ENCODE assay signal across 28 cellular contexts in the genomic region with DNA sequence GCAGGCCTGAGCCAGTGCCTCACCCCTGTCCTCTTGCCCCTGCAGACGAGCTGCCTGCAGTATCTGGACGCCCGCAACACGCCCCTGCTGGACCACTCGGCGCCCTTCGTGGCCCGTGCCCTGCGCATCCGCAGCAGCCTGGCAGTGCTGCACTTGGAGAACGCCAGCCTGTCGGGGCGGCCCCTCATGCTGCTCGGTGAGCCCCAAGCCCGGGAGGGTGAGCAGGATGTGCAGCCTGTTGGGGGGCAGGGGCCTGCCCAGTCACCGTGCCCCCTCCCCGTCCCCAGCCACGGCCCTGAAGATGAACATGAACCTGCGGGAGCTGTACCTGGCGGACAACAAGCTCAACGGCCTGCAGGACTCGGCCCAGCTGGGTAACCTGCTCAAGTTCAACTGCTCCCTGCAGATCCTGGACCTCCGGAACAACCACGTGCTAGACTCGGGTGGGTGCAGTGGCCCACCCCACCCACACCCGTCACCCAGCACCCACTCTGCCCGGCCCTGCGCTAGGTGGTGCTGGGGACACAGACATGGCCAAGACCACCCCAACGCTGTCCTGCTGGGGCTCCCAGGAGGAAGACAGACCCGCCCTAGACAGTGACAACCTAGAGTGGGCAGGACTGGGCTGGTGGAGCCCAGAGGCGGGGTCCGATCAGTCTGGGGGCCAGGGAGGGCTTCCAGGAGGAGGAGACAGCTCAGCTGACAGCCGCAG. TPM values are rescaled to one million over a fixed set of nuclear protein-coding genes. Genes with fewer than 3 reads are reported as not detected.
DNase-seq lines count a peak whose midpoint lies in the region; ATAC-seq, FAIRE-seq and TF ChIP-seq lines count a peak whose summit lies in the region.
"Had no signal": no experiment of that assay in that cellular context is flagged by ENCODE, and none has a peak within 500 bp of the region (broad histone marks: within the 10 kb centered on the region; RNA-seq: fewer than 3 reads in every experiment).

No MANE protein-coding gene starts in this region.

- peak overlapping the region; percentile 61 for H3K9ac ChIP-seq in BLaER1
- H3K9ac ChIP-seq in kidney (ENCODE audit: low read length in 2 of 2): no peak overlapping the region

- in situ Hi-C loops in GM13977 (cut with MboI; ENCODE audit: low pct_unique_long_range_greater_than_20kb, low sequenced_read_pairs, unreplicated experiment): no loop called here

- no peaks in the 10 kb centered on the region for H3K9me3 Mint-ChIP-seq in brain
- H3K9me3 Mint-ChIP-seq: CD4-positive, alpha-beta memory T cell had no signal

- H3K4me1 ChIP-seq in BLaER1 (peaks cover 38% of the 10 kb centered on the region), kidney (ENCODE audit: control insufficient read depth in 1 of 2, insufficient read depth in 1 of 2, low read depth in 1 of 2, low read length in 2 of 2) (no peaks in the 10 kb centered on the region)
- H3K4me1 ChIP-seq: A549, Caco-2, SJSA1 had no signal

- H3K36me3 Mint-ChIP-seq in brain: peaks cover 15% of the 10 kb centered on the region

- TF ChIP-seq CTCF in GM13977 (IDR thresholded peaks at IDR 0.05; ENCODE audit: extremely low read depth, insufficient read depth, missing control alignments) (no peak), brain (conservative IDR thresholded peaks at IDR 0.05) (no peak), kidney (IDR thresholded peaks at IDR 0.05; ENCODE audit: borderline replicate concordance, extremely low read depth, insufficient read depth) (no peak)

- DNase-seq in GM13977 (ENCODE audit: low spot score): peak; percentile 21
- DNase-seq in kidney: peak; percentile 65
- DNase-seq in NCI-H1417 (lab: John Stamatoyannopoulos, UW): no peak
- no peak for DNase-seq in head of caudate nucleus
- DNase-seq in NCI-H2171 (lab: John Stamatoyannopoulos, UW): no peak
- DNase-seq: AML-193, C1 segment of cervical spinal cord, Caco-2, DMS79, EL, GDM1, MG63, NCI-H1105 treated with DMSO at 0.1 percent for 48 hours, NCI-H2029, NCI-H2227 treated with DMSO at 0.1 percent for 48 hours, NCI-H526 treated with DMSO at 0.1 percent for 48 hours, PC-9, Right ventricle myocardium superior had no signal

- H3K27me3 Mint-ChIP-seq in brain: no peaks in the 10 kb centered on the region
- H3K27me3 Mint-ChIP-seq: CD4-positive, alpha-beta memory T cell had no signal

- H3K9me3 ChIP-seq in BLaER1 (no peaks in the 10 kb centered on the region), kidney (ENCODE audit: control insufficient read depth in 1 of 2, low read length in 2 of 2) (no peaks in the 10 kb centered on the region)
- H3K9me3 ChIP-seq: A549, Caco-2, MG63, SJSA1 had no signal

- no peaks in the 10 kb centered on the region for H3K27me3 ChIP-seq in BLaER1
- H3K27me3 ChIP-seq: MG63, SJSA1 had no signal

- H4K20me1 ChIP-seq in BLaER1: peaks cover 44% of the 10 kb centered on the region; the same call in 1 of the 2 replicates

- H3K36me3 ChIP-seq in BLaER1 (peaks cover 76% of the 10 kb centered on the region), kidney (ENCODE audit: control insufficient read depth in 1 of 2, insufficient read depth in 2 of 2, low read length in 2 of 2) (peaks cover 2 to 6% of the 10 kb centered on the region in 2 donors)

- ATAC-seq in GM21381 (IDR thresholded peaks at IDR 0.05; ENCODE audit: unreplicated experiment): no peak
- ATAC-seq: GM12878, K562 had no signal

- peak overlapping the region in 3 of 5 experiments; percentile 31 to 88 (median 34) for H3K27ac Mint-ChIP-seq in brain

- no peak overlapping the region for H3K4me2 ChIP-seq in BLaER1
- H3K4me2 ChIP-seq: A549, PC-9 had no signal

- no peak overlapping the region for H3K4me3 ChIP-seq in BLaER1
- no peak overlapping the region for H3K4me3 ChIP-seq in kidney (ENCODE audit: low read length in 2 of 2)
- H3K4me3 ChIP-seq: A549, GM12878, K562, MG63, PC-9, SJSA1 had no signal

- no peak overlapping the region for H3K4me3 Mint-ChIP-seq in brain
- H3K4me3 Mint-ChIP-seq: CD4-positive, alpha-beta memory T cell had no signal

- no peak for FAIRE-seq in kidney (lab: Jason Lieb, UNC)
- FAIRE-seq: A549, GM12878, H54, HTR-8/SVneo, K562 had no signal

- intact Hi-C loops in kidney (cut with DNase I) (no loop called here), head of caudate nucleus (cut with DNase I) (no loop called here)

- H3K27ac ChIP-seq in BLaER1 (peak overlapping the region; percentile 60; the same call in 1 of the 2 replicates), kidney (ENCODE audit: low read depth in 2 of 2, low read length in 2 of 2) (no peak overlapping the region)
- H3K27ac ChIP-seq: A549, PC-9, SJSA1 had no signal

- peaks cover 12% of the 10 kb centered on the region for H3K4me1 Mint-ChIP-seq in brain

RNA-seq across cellular contexts. Expression of a gene that starts 18.6 kb away (rescaled TPM):
- polyA plus RNA-seq in brain (ENCODE audit: insufficient read depth, low read depth, low replicate concordance): 0.42 TPM
- 0.09 TPM for total RNA-seq in kidney
- polyA plus RNA-seq in kidney (ENCODE audit: insufficient read depth, low read depth, low replicate concordance): not detected
- total RNA-seq: Right ventricle myocardium superior, SJSA1 had no signal

RNA-seq across cellular contexts. Expression of a gene that starts 35.9 kb away (rescaled TPM):
- polyA plus RNA-seq in brain (ENCODE audit: insufficient read depth, low read depth, low replicate concordance): 69.4 TPM
- 37.2 TPM for total RNA-seq in kidney
- polyA plus RNA-seq in kidney (ENCODE audit: insufficient read depth, low read depth, low replicate concordance): 123 TPM

RNA-seq across cellular contexts. Expression of a gene that starts 36.4 kb away (rescaled TPM):
- polyA plus RNA-seq in brain (ENCODE audit: insufficient read depth, low read depth, low replicate concordance): 10.2 TPM
- total RNA-seq in kidney: 13.2 TPM
- polyA plus RNA-seq in kidney (ENCODE audit: insufficient read depth, low read depth, low replicate concordance): 5.2 TPM

RNA-seq across cellular contexts. Expression of a gene that starts 49.2 kb away (rescaled TPM):
- 59.2 TPM for polyA plus RNA-seq in brain (ENCODE audit: insufficient read depth, low read depth, low replicate concordance)
- total RNA-seq in kidney: 33.0 TPM
- polyA plus RNA-seq in kidney (ENCODE audit: insufficient read depth, low read depth, low replicate concordance): 21.6 TPM

Comparison
In these comparisons a context has a peak if more than half of its experiments do, and no peak if none do; other contexts are left out.
1. DNase-seq: peak in GM13977 (single experiment) and kidney (single experiment); none in NCI-H1417 (0 of 3), head of caudate nucleus (0 of 42) and NCI-H2171 (single experiment).